In the genomic region with DNA sequence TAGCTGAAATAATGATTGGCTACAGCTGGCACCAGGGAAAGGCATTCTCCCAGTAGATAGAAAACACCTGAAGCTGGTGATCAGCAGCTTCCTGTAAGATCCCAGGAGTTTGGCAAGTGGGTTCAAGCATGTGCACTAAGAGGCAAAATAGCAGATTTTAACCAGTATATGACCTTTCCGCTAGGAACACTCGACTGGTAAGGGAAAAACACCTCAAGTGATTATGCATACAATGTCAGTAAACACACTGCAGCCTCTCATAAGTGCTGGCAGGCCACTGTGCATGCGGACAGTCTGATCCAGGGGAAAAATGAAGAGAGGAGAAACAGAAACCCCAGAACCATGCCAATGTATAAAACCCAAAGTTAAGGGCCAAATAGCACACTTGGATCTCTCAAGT, we compare ENCODE assay signal across 35 cellular contexts.
"Had no signal": no experiment of that assay in that cellular context is flagged by ENCODE, and none has a peak within 500 bp of the region (broad histone marks: within the 10 kb centered on the region; RNA-seq: fewer than 3 reads in every experiment).

No MANE protein-coding gene starts in this region.

- DNase-seq: activated B cell treated with CpG ODN at 0.5 μM for 24 hours; activated CD4-positive, alpha-beta memory T cell treated with anti-CD3 and anti-CD28 coated beads, Interleukin-2, amount 10 ng/mL, durations not matched to agents 7 days and 5 days; activated CD4-positive, alpha-beta T cell treated with anti-CD3 and anti-CD28 coated beads for 4 hours; activated CD4-positive, CD25-positive, alpha-beta regulatory T cell treated with anti-CD3 and anti-CD28 coated beads, Interleukin-2, amount 50 U/mL, for 72 hours; activated CD8-positive, alpha-beta memory T cell treated with anti-CD3 and anti-CD28 coated beads for 24 hours; activated CD8-positive, alpha-beta memory T cell treated with anti-CD3 and anti-CD28 coated beads, Interleukin-2, amount 10 ng/mL, durations not matched to agents 7 days and 5 days; activated CD8-positive, alpha-beta memory T cell treated with anti-CD3 and anti-CD28 coated beads, Interleukin-2, amount 50 U/mL, for 48 hours; activated effector memory CD4-positive, alpha-beta T cell treated with Interleukin-2 at 50 U/mL for 16 hours; activated naive CD4-positive, alpha-beta T cell treated with anti-CD3 and anti-CD28 coated beads, Interleukin-2, amount 10 ng/mL, durations not matched to agents 7 days and 5 days; activated naive CD8-positive, alpha-beta T cell treated with anti-CD3 and anti-CD28 coated beads, Interleukin-2, amount 50 U/mL, for 24 hours; activated T-cell treated with anti-CD3 and anti-CD28 coated beads, Interleukin-2, amount 50 U/mL, for 48 hours; anterior cingulate cortex; brain microvascular endothelial cell; central memory CD4-positive, alpha-beta T cell; Karpas-422; KBM-7; NCI-H1105; NCI-H1417 treated with DMSO at 0.1 percent for 48 hours; NCI-H187 treated with DMSO at 0.1 percent for 48 hours; NCI-H2107; NCI-H2171 treated with DMSO at 0.1 percent for 48 hours; NCI-H2227 treated with DMSO at 0.1 percent for 48 hours; NCI-H446; NCI-H524 treated with DMSO at 0.1 percent for 48 hours; PC-3; Peyer's patch; RPMI8226; SHP77 treated with DMSO at 0.1 percent for 48 hours; T-cell; T-helper 2 cell; T-helper 9 cell had no signal

- ATAC-seq: activated CD8-positive, alpha-beta memory T cell treated with anti-CD3 and anti-CD28 coated beads, Interleukin-2, amount 10 ng/mL, durations not matched to agents 7 days and 5 days; activated naive CD8-positive, alpha-beta T cell treated with anti-CD3 and anti-CD28 coated beads, Interleukin-2, amount 50 U/mL, for 24 hours; PC-3; SK-N-SH treated with all-trans-retinoic acid at 6 μM for 48 hours; T-cell had no signal

- H3K36me3 Mint-ChIP-seq: activated CD8-positive, alpha-beta memory T cell treated with anti-CD3 and anti-CD28 coated beads, Interleukin-2, amount 10 ng/mL, durations not matched to agents 7 days and 5 days; activated naive CD4-positive, alpha-beta T cell treated with anti-CD3 and anti-CD28 coated beads, Interleukin-2, amount 10 ng/mL, durations not matched to agents 7 days and 5 days; activated naive CD8-positive, alpha-beta T cell had no signal

- H3K4me1 ChIP-seq: Peyer's patch, SJSA1 had no signal

- H3K4me3 Mint-ChIP-seq: activated B cell treated with CpG ODN at 0.5 μM for 24 hours; activated CD4-positive, alpha-beta memory T cell treated with anti-CD3 and anti-CD28 coated beads, Interleukin-2, amount 10 ng/mL, durations not matched to agents 7 days and 5 days; activated CD8-positive, alpha-beta memory T cell treated with anti-CD3 and anti-CD28 coated beads, Interleukin-2, amount 10 ng/mL, durations not matched to agents 7 days and 5 days; activated naive CD4-positive, alpha-beta T cell treated with anti-CD3 and anti-CD28 coated beads, Interleukin-2, amount 10 ng/mL, durations not matched to agents 7 days and 5 days; activated naive CD8-positive, alpha-beta T cell; activated naive CD8-positive, alpha-beta T cell treated with anti-CD3 and anti-CD28 coated beads, Interleukin-2, amount 50 U/mL, for 24 hours; T-cell had no signal

- H3K36me3 ChIP-seq: brain microvascular endothelial cell, Peyer's patch, SJSA1 had no signal

- H3K27me3 ChIP-seq: brain microvascular endothelial cell, Peyer's patch, SJSA1 had no signal

- H3K4me3 ChIP-seq: Peyer's patch, SJSA1 had no signal

- H3K4me1 Mint-ChIP-seq: activated B cell treated with CpG ODN at 0.5 μM for 24 hours; activated CD8-positive, alpha-beta memory T cell treated with anti-CD3 and anti-CD28 coated beads, Interleukin-2, amount 10 ng/mL, durations not matched to agents 7 days and 5 days; activated naive CD4-positive, alpha-beta T cell treated with anti-CD3 and anti-CD28 coated beads, Interleukin-2, amount 10 ng/mL, durations not matched to agents 7 days and 5 days; activated naive CD8-positive, alpha-beta T cell treated with anti-CD3 and anti-CD28 coated beads, Interleukin-2, amount 50 U/mL, for 24 hours had no signal

- H3K27ac Mint-ChIP-seq: activated B cell treated with CpG ODN at 0.5 μM for 24 hours; activated CD4-positive, alpha-beta memory T cell treated with anti-CD3 and anti-CD28 coated beads, Interleukin-2, amount 10 ng/mL, durations not matched to agents 7 days and 5 days; activated CD8-positive, alpha-beta memory T cell treated with anti-CD3 and anti-CD28 coated beads, Interleukin-2, amount 10 ng/mL, durations not matched to agents 7 days and 5 days; activated naive CD4-positive, alpha-beta T cell treated with anti-CD3 and anti-CD28 coated beads, Interleukin-2, amount 10 ng/mL, durations not matched to agents 7 days and 5 days; activated naive CD8-positive, alpha-beta T cell; activated naive CD8-positive, alpha-beta T cell treated with anti-CD3 and anti-CD28 coated beads, Interleukin-2, amount 50 U/mL, for 24 hours; T-cell had no signal

- H3K9me3 ChIP-seq: Peyer's patch, SJSA1 had no signal

- H3K27ac ChIP-seq: brain microvascular endothelial cell, Peyer's patch, SJSA1, VCaP had no signal
